In genomic region chr12:80857311-80857710, GRCh38 we compare ENCODE assay signal across 19 cellular contexts.
"Had no signal": no experiment of that assay in that cellular context is flagged by ENCODE, and none has a peak within 500 bp of the region (broad histone marks: within the 10 kb centered on the region; RNA-seq: fewer than 3 reads in every experiment).

No MANE protein-coding gene starts in this region.

- DNase-seq: activated CD4-positive, alpha-beta T cell treated with anti-CD3 and anti-CD28 coated beads for 4 hours; activated CD8-positive, alpha-beta memory T cell treated with anti-CD3 and anti-CD28 coated beads, Interleukin-2, amount 50 U/mL, for 48 hours; activated CD8-positive, alpha-beta T cell treated with anti-CD3 and anti-CD28 coated beads, Interleukin-2, amount 10 ng/mL, durations not matched to agents 7 days and 5 days; activated naive CD4-positive, alpha-beta T cell treated with Interleukin-2 at 50 U/mL for 16 hours; activated naive CD8-positive, alpha-beta T cell treated with anti-CD3 and anti-CD28 coated beads, Interleukin-2, amount 50 U/mL, for 24 hours; body of pancreas; endodermal cell; erythroblast; immature natural killer cell; left colon; posterior cingulate gyrus; small intestine; T-helper 1 cell; tibial artery; uterus had no signal

- H3K4me3 Mint-ChIP-seq: activated CD8-positive, alpha-beta T cell treated with anti-CD3 and anti-CD28 coated beads, Interleukin-2, amount 10 ng/mL, durations not matched to agents 7 days and 5 days; activated naive CD8-positive, alpha-beta T cell treated with anti-CD3 and anti-CD28 coated beads, Interleukin-2, amount 50 U/mL, for 24 hours; activated T-helper 1 cell treated with anti-CD3 and anti-CD28 coated beads, Interleukin-12 subunit alpha, Interleukin-12 subunit beta, Interleukin-2, Interleukin-4 antibody, amounts not matched to agents 30 ng/mL and 10 ng/mL and 1 ng/mL, durations not matched to agents 14 hours and 24 hours and 36 hours; central memory CD8-positive, alpha-beta T cell; endodermal cell; immature natural killer cell; memory B cell; neural crest cell had no signal

- H3K27me3 Mint-ChIP-seq: activated naive CD8-positive, alpha-beta T cell treated with anti-CD3 and anti-CD28 coated beads, Interleukin-2, amount 50 U/mL, for 24 hours; central memory CD8-positive, alpha-beta T cell; memory B cell had no signal

- H3K36me3 Mint-ChIP-seq: immature natural killer cell, memory B cell had no signal

- H3K27ac Mint-ChIP-seq: activated CD8-positive, alpha-beta T cell treated with anti-CD3 and anti-CD28 coated beads, Interleukin-2, amount 10 ng/mL, durations not matched to agents 7 days and 5 days; activated naive CD8-positive, alpha-beta T cell treated with anti-CD3 and anti-CD28 coated beads, Interleukin-2, amount 50 U/mL, for 24 hours; activated T-helper 1 cell treated with anti-CD3 and anti-CD28 coated beads, Interleukin-12 subunit alpha, Interleukin-12 subunit beta, Interleukin-2, Interleukin-4 antibody, amounts not matched to agents 30 ng/mL and 10 ng/mL and 1 ng/mL, durations not matched to agents 14 hours and 24 hours and 36 hours; endodermal cell; immature natural killer cell; memory B cell had no signal

- H3K9me3 Mint-ChIP-seq: activated naive CD8-positive, alpha-beta T cell treated with anti-CD3 and anti-CD28 coated beads, Interleukin-2, amount 50 U/mL, for 24 hours; activated T-helper 1 cell treated with anti-CD3 and anti-CD28 coated beads, Interleukin-12 subunit alpha, Interleukin-12 subunit beta, Interleukin-2, Interleukin-4 antibody, amounts not matched to agents 30 ng/mL and 10 ng/mL and 1 ng/mL, durations not matched to agents 14 hours and 24 hours and 36 hours; endodermal cell; memory B cell; neural crest cell had no signal

- H3K4me1 Mint-ChIP-seq: activated naive CD8-positive, alpha-beta T cell treated with anti-CD3 and anti-CD28 coated beads, Interleukin-2, amount 50 U/mL, for 24 hours; central memory CD8-positive, alpha-beta T cell; immature natural killer cell; memory B cell; neural crest cell had no signal

- ATAC-seq: activated CD8-positive, alpha-beta T cell treated with anti-CD3 and anti-CD28 coated beads, Interleukin-2, amount 10 ng/mL, durations not matched to agents 7 days and 5 days; activated naive CD8-positive, alpha-beta T cell treated with anti-CD3 and anti-CD28 coated beads, Interleukin-2, amount 50 U/mL, for 24 hours; body of pancreas; left colon had no signal
